Comparison of ENCODE assay signal across 8 cellular contexts in the genomic region with DNA sequence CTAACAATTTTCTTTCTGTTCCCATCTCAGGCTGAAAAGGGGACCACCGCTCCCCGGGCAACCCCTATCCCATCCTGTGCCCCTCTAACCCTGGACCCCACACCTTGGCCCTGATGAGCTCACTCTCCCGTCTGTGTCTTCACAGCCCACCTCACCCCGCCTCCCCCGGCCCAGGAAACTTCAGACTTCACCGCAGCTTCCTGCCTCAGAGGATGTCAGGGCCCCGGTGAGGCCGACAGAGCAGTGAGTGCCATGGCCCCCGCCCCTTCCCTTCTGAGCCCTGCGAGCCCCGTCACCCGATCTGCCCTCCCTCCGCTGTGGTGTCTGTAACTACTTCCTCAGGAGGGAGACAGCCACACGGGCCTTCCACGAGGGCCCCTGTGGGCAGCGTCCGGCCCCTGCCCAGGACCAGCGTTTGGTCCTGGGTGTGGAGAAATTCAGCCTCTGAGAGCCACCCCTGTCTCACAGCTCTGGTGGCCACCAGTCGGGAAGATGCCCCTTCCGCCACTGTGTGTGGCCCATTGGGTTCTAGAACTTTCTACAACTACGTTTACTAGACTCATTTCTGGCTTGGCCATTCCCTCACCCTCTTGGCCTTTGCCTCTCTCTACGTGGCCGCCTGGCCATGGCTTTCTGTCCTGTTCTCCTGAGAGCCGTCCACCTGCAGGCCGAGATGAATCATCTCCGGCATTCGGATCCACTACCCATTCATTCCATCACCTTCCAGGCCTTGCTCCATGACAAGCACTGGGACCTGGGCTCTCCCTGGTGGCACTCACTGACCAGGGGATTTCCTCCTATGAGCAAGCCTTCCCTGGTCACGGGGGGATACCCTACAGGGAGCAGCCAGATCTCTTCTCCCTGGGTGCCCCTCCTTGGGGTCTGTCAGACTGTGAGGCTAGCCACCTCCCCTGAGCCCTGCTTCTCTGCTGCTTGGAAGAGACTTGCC. TPM values are rescaled to one million over a fixed set of nuclear protein-coding genes. Genes with fewer than 3 reads are reported as not detected.
DNase-seq lines count a peak whose midpoint lies in the region; ATAC-seq, FAIRE-seq and TF ChIP-seq lines count a peak whose summit lies in the region.

No MANE protein-coding gene starts in this region.

- H3K27ac ChIP-seq in SJCRH30: no peak overlapping the region

- H3K36me3 ChIP-seq in SJCRH30: peaks cover 1% of the 10 kb centered on the region; the same call in 1 of the 2 replicates

- peak; percentile 65 for TF ChIP-seq POLR2A in GM15510 (IDR thresholded peaks at IDR 0.05; ENCODE audit: borderline replicate concordance, extremely low read depth, insufficient read length)

- H3K27me3 Mint-ChIP-seq in activated naive CD4-positive, alpha-beta T cell treated with anti-CD3 and anti-CD28 coated beads for 36 hours (ENCODE audit: low read depth): no peaks in the 10 kb centered on the region
- no peaks in the 10 kb centered on the region for H3K27me3 Mint-ChIP-seq in memory B cell

- no peak overlapping the region for H3K4me3 ChIP-seq in SJCRH30

- ATAC-seq in HG02938 (IDR thresholded peaks at IDR 0.05; ENCODE audit: unreplicated experiment) (peak; percentile 28), memory B cell (ENCODE audit: low read depth) (peak; percentile 69)

- peak overlapping the region; percentile 85 for H3K4me3 Mint-ChIP-seq in activated naive CD4-positive, alpha-beta T cell treated with anti-CD3 and anti-CD28 coated beads for 36 hours
- peak overlapping the region; percentile 91 for H3K4me3 Mint-ChIP-seq in memory B cell

- no peak for FAIRE-seq in D721Med (lab: Jason Lieb, UNC)

- no peak for TF ChIP-seq CTCF in D721Med (IDR thresholded peaks at IDR 0.05; ENCODE audit: insufficient read depth, missing control alignments)

- intact Hi-C loops in activated naive CD4-positive, alpha-beta T cell treated with anti-CD3 and anti-CD28 coated beads for 36 hours (cut with micrococcal nuclease): loop anchor here (1.0 to 10.0 kb wide), 11 partner anchors 8 to 935 kb away; partner anchors contain the start of genes BCL7A, ORAI1, RNF34 and TMEM120B

- no peaks in the 10 kb centered on the region for H3K27me3 ChIP-seq in SJCRH30

- no peaks in the 10 kb centered on the region for H3K9me3 Mint-ChIP-seq in activated naive CD4-positive, alpha-beta T cell treated with anti-CD3 and anti-CD28 coated beads for 36 hours
- H3K9me3 Mint-ChIP-seq in memory B cell: no peaks in the 10 kb centered on the region

- no peaks in the 10 kb centered on the region for H3K9me3 ChIP-seq in SJCRH30 (replicated peaks)

- peaks cover 7% of the 10 kb centered on the region; the same call in 1 of the 2 replicates for H3K4me1 ChIP-seq in SJCRH30

- DNase-seq in SJCRH30 (peak; percentile 67 to 68), memory B cell (ENCODE audit: low spot score in 2 of 2) (peak; percentile 86 to 90), D721Med (ENCODE audit: insufficient read length, low spot score) (no peak), putamen (ENCODE audit: low spot score) (no peak)
- peak; percentile 98 for DNase-seq in activated naive CD4-positive, alpha-beta T cell treated with anti-CD3 and anti-CD28 coated beads for 36 hours
- DNase-seq in stimulated activated CD8-positive, alpha-beta memory T cell treated with anti-CD3 and anti-CD28 coated beads, Interleukin-7, amount 100 ng/mL, for 48 hours (ENCODE audit: extremely low read depth in 1 of 2, low read depth in 1 of 2): peak; percentile 86 to 93

- H3K27ac Mint-ChIP-seq in activated naive CD4-positive, alpha-beta T cell treated with anti-CD3 and anti-CD28 coated beads for 36 hours: peak overlapping the region; percentile 99
- peak overlapping the region; percentile 98 for H3K27ac Mint-ChIP-seq in memory B cell

- H3K36me3 Mint-ChIP-seq in activated naive CD4-positive, alpha-beta T cell treated with anti-CD3 and anti-CD28 coated beads for 36 hours (ENCODE audit: low read depth): peaks cover 31% of the 10 kb centered on the region
- H3K36me3 Mint-ChIP-seq in memory B cell: peaks cover 4% of the 10 kb centered on the region

- peaks cover 80% of the 10 kb centered on the region for H3K4me1 Mint-ChIP-seq in activated naive CD4-positive, alpha-beta T cell treated with anti-CD3 and anti-CD28 coated beads for 36 hours (ENCODE audit: low read depth)
- peaks cover 50% of the 10 kb centered on the region for H3K4me1 Mint-ChIP-seq in memory B cell

- CTCF ChIA-PET in activated naive CD4-positive, alpha-beta T cell treated with anti-CD3 and anti-CD28 coated beads for 36 hours (lab: Charles Lee): interaction anchor here (0.5 to 10.3 kb wide), 8 partner anchors 9 to 477 kb away, joined by 3 to 494 read pairs (median 6); partner anchors contain the start of gene SETD1B

RNA-seq across cellular contexts. Expression of gene RHOF, which starts 3.4 kb away (rescaled TPM):
- total RNA-seq in SJCRH30 (2014; rRNA removed; shearing (Covaris generic)): 2.8 and 5.2 TPM in 2 replicates
- 10 to 100 TPM; 64.4 to 67.5 TPM for total RNA-seq in activated naive CD4-positive, alpha-beta T cell treated with anti-CD3 and anti-CD28 coated beads for 36 hours

RNA-seq across cellular contexts. Expression of gene SETD1B, which starts 13.7 kb away (rescaled TPM):
- 3.2 and 3.8 TPM in 2 replicates for total RNA-seq in SJCRH30 (2014; rRNA removed; shearing (Covaris generic))
- 1 to 10 TPM; 8.2 to 8.3 TPM for total RNA-seq in activated naive CD4-positive, alpha-beta T cell treated with anti-CD3 and anti-CD28 coated beads for 36 hours

Comparison
In these comparisons a context has a peak if more than half of its experiments do, and no peak if none do; other contexts are left out.
1. DNase-seq: peak in SJCRH30 (2 of 2), activated naive CD4-positive, alpha-beta T cell treated with anti-CD3 and anti-CD28 coated beads for 36 hours (single experiment), memory B cell (2 of 2) and stimulated activated CD8-positive, alpha-beta memory T cell treated with anti-CD3 and anti-CD28 coated beads, Interleukin-7, amount 100 ng/mL, for 48 hours (2 of 2); none in D721Med (single experiment) and putamen (single experiment).
2. RNA of gene RHOF, which starts 3.4 kb away (total RNA-seq): 64.4 to 67.5 TPM in activated naive CD4-positive, alpha-beta T cell treated with anti-CD3 and anti-CD28 coated beads for 36 hours; 2.8 to 5.2 TPM in SJCRH30; every median in the first group is over 10 times any median in the second.